In the genomic region with DNA sequence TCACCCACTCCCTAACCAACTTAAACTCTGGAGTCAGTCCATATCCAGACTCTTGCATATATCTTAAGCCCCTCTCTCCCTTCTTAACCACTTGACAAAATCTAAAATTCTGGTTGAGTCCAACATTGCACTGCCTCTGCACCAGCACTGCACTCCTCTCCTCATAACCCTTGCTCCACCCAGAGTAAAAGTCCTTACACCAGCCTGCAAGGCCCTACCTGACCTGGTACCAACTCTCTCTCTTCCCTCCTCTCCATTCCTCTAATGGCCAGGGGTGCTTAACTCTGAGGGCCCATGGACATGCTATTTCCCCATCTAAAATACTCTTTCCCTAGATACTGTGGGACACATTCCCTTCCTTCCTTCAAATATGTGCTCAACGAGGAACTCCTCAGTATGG, we compare ENCODE assay signal across 23 cellular contexts. TPM values are rescaled to one million over a fixed set of nuclear protein-coding genes. Genes with fewer than 3 reads are reported as not detected.
DNase-seq lines count a peak whose midpoint lies in the region; ATAC-seq and TF ChIP-seq lines count a peak whose summit lies in the region.
"Had no signal": no experiment of that assay in that cellular context is flagged by ENCODE, and none has a peak within 500 bp of the region (broad histone marks: within the 10 kb centered on the region; RNA-seq: fewer than 3 reads in every experiment).

No MANE protein-coding gene starts in this region.

- ATAC-seq in stimulated activated effector memory CD8-positive, alpha-beta T cell treated with anti-CD3 and anti-CD28 coated beads, Interleukin-12 subunit alpha, Interleukin-12 subunit beta, amount 100 ng/mL, for 72 hours, result no peak

- H3K4me1 Mint-ChIP-seq in mesothelial cell of epicardium, result peaks cover 13% of the 10 kb centered on the region
- H3K4me1 Mint-ChIP-seq in stimulated activated effector memory CD8-positive, alpha-beta T cell treated with anti-CD3 and anti-CD28 coated beads, Interleukin-12 subunit alpha, Interleukin-12 subunit beta, amount 100 ng/mL, for 72 hours, result peaks cover 30% of the 10 kb centered on the region

- H3K27ac ChIP-seq in DOHH2 (ENCODE audit: low read depth, low read length), result peak overlapping the region; percentile 98
- H3K27ac ChIP-seq in OCI-LY3 (ENCODE audit: low read length), result no peak overlapping the region
- peak overlapping the region; percentile 25 for H3K27ac ChIP-seq in cingulate gyrus (ENCODE audit: low read depth, low read length)
- H3K27ac ChIP-seq in skin epidermis, result peak overlapping the region in 12 of 21 experiments; percentile 0 to 83 (median 71)

- peaks cover 17% of the 10 kb centered on the region; the same call in 1 of the 2 replicates for H3K9me3 ChIP-seq in DOHH2 (ENCODE audit: control insufficient read depth, insufficient read depth, low read length)
- no peaks in the 10 kb centered on the region for H3K9me3 ChIP-seq in OCI-LY3 (ENCODE audit: insufficient read depth, low read length)
- H3K9me3 ChIP-seq: BE2C had no signal

- no peak overlapping the region for H3K4me3 Mint-ChIP-seq in mesothelial cell of epicardium
- no peak overlapping the region for H3K4me3 Mint-ChIP-seq in stimulated activated effector memory CD8-positive, alpha-beta T cell treated with anti-CD3 and anti-CD28 coated beads, Interleukin-12 subunit alpha, Interleukin-12 subunit beta, amount 100 ng/mL, for 72 hours
- H3K4me3 Mint-ChIP-seq: IgD-negative memory B cell had no signal

- H4K20me1 ChIP-seq in DOHH2 (ENCODE audit: control insufficient read depth, insufficient read depth, low read depth, low read length) (no peaks in the 10 kb centered on the region), OCI-LY3 (ENCODE audit: insufficient read depth, low read length) (peaks cover 32% of the 10 kb centered on the region; the same call in 1 of the 2 replicates)

- H3K9ac ChIP-seq in OCI-LY3 (ENCODE audit: low read length), result no peak overlapping the region

- no peak overlapping the region for H2AFZ ChIP-seq in OCI-LY3 (ENCODE audit: low read depth, low read length)

- H3F3A ChIP-seq in DOHH2 (ENCODE audit: control insufficient read depth, insufficient read depth), result peaks cover 45% of the 10 kb centered on the region

- peaks cover 34% of the 10 kb centered on the region for H3K36me3 Mint-ChIP-seq in mesothelial cell of epicardium
- no peaks in the 10 kb centered on the region for H3K36me3 Mint-ChIP-seq in stimulated activated effector memory CD8-positive, alpha-beta T cell treated with anti-CD3 and anti-CD28 coated beads, Interleukin-12 subunit alpha, Interleukin-12 subunit beta, amount 100 ng/mL, for 72 hours

- no peak for TF ChIP-seq CTCF in DOHH2 (IDR thresholded peaks at IDR 0.05; ENCODE audit: low read depth, low read length, poor library complexity, severe bottlenecking)
- TF ChIP-seq CTCF in OCI-LY3 (IDR thresholded peaks at IDR 0.05; ENCODE audit: low read depth, low read length), result no peak
- TF ChIP-seq CTCF in mesothelial cell of epicardium (IDR thresholded peaks at IDR 0.05; ENCODE audit: unreplicated experiment), result no peak

- no peak overlapping the region for H3K27ac Mint-ChIP-seq in mesothelial cell of epicardium
- H3K27ac Mint-ChIP-seq in stimulated activated effector memory CD8-positive, alpha-beta T cell treated with anti-CD3 and anti-CD28 coated beads, Interleukin-12 subunit alpha, Interleukin-12 subunit beta, amount 100 ng/mL, for 72 hours, result no peak overlapping the region
- H3K27ac Mint-ChIP-seq: IgD-negative memory B cell had no signal

- peak overlapping the region; percentile 94 for H3K4me2 ChIP-seq in DOHH2 (ENCODE audit: low read length)
- 0 out of 2 replicates have a peak overlapping the region, but pooled peaks have one; percentile 83 for H3K4me2 ChIP-seq in OCI-LY3 (ENCODE audit: low read length)

- no peaks in the 10 kb centered on the region for H3K27me3 Mint-ChIP-seq in mesothelial cell of epicardium (ENCODE audit: low read depth)
- H3K27me3 Mint-ChIP-seq: IgD-negative memory B cell had no signal

- H3K9me3 Mint-ChIP-seq in mesothelial cell of epicardium, result peaks cover 13% of the 10 kb centered on the region
- H3K9me3 Mint-ChIP-seq in stimulated activated effector memory CD8-positive, alpha-beta T cell treated with anti-CD3 and anti-CD28 coated beads, Interleukin-12 subunit alpha, Interleukin-12 subunit beta, amount 100 ng/mL, for 72 hours, result no peaks in the 10 kb centered on the region

- H3K79me2 ChIP-seq in DOHH2 (ENCODE audit: control insufficient read depth, low read length), result peaks cover 90% of the 10 kb centered on the region
- peaks cover 79% of the 10 kb centered on the region for H3K79me2 ChIP-seq in OCI-LY3 (ENCODE audit: low read length)

- DNase-seq in NCI-H128 (lab: John Stamatoyannopoulos, UW; ENCODE audit: unreplicated experiment), result no peak
- DNase-seq in activated CD4-positive, alpha-beta T cell treated with anti-CD3 and anti-CD28 coated beads for 1 hour, result no peak
- DNase-seq in mesothelial cell of epicardium (ENCODE audit: low spot score in 2 of 2, unreplicated experiment in 2 of 2), result no peak
- DNase-seq in stimulated activated effector memory CD8-positive, alpha-beta T cell treated with anti-CD3 and anti-CD28 coated beads, Interleukin-12 subunit alpha, Interleukin-12 subunit beta, amount 100 ng/mL, for 72 hours (ENCODE audit: low spot score in 2 of 2), result no peak
- DNase-seq: DMS53; GF-D8; NCI-H1048; NCI-H146; NCI-H2029; NCI-H510A treated with DMSO at 0.1 percent for 48 hours; NCI-H748 treated with DMSO at 0.1 percent for 48 hours; NK-92 treated with Interleukin-12 subunit alpha and Interleukin-12 subunit beta, amount 100 ng/mL, for 24 hours; Right ventricle myocardium superior had no signal

- H3K4me1 ChIP-seq in DOHH2 (ENCODE audit: control insufficient read depth, low read length), result peaks cover 97% of the 10 kb centered on the region
- H3K4me1 ChIP-seq in OCI-LY3 (ENCODE audit: low read length), result peaks cover 61% of the 10 kb centered on the region

- H3K36me3 ChIP-seq in DOHH2 (ENCODE audit: control insufficient read depth, low read length) (peaks cover 93% of the 10 kb centered on the region), OCI-LY3 (replicated peaks; ENCODE audit: low read depth, low read length) (peaks cover 54% of the 10 kb centered on the region)
- H3K36me3 ChIP-seq: BE2C had no signal

- no peaks in the 10 kb centered on the region for H3K9me2 ChIP-seq in DOHH2 (replicated peaks; ENCODE audit: control insufficient read depth, low read length)

- no peaks in the 10 kb centered on the region for H3K27me3 ChIP-seq in DOHH2 (ENCODE audit: control insufficient read depth, low read length)
- H3K27me3 ChIP-seq in OCI-LY3 (ENCODE audit: low read depth, low read length), result no peaks in the 10 kb centered on the region
- H3K27me3 ChIP-seq: BE2C, MG63 had no signal

- H3K4me3 ChIP-seq in DOHH2 (ENCODE audit: low read length), result peak overlapping the region; percentile 73
- no peak overlapping the region for H3K4me3 ChIP-seq in OCI-LY3 (ENCODE audit: low read length)
- no peak overlapping the region for H3K4me3 ChIP-seq in skin epidermis
- H3K4me3 ChIP-seq: MG63 had no signal

RNA-seq across cellular contexts. Expression of a gene that starts 21.0 kb away (rescaled TPM):
- total RNA-seq in mesothelial cell of epicardium, result 46.9 to 48.1 TPM (median 47.9 TPM) in 3 replicates

RNA-seq across cellular contexts. Expression of a gene that starts 46.2 kb away (rescaled TPM):
- total RNA-seq in mesothelial cell of epicardium, result not detected in 3 replicates
- total RNA-seq: LHCN-M2, Right ventricle myocardium superior, RPMI7951, SK-MEL-5 had no signal
